23 cellular contexts compared by ENCODE assay signal in the genomic region with DNA sequence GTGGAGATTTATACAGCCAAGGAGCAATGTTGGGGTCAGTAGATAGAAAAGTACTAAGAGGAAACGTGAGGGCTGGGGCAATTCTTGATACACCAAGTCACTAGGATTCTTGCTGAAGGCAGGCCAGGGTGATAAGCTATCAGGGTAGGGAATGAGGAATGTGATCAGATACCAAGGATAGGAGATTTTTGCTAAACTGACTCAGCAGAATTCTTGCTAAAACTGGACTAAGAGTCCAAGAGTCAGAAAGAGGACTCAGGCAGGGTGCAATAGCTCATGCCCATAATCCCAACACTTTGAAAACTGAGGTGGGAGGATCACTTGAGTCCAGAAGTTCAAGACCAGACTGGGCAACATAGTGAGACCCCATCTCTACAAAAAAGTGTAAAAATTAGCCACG.
DNase-seq lines count a peak whose midpoint lies in the region; ATAC-seq, FAIRE-seq and TF ChIP-seq lines count a peak whose summit lies in the region.
"Had no signal": no experiment of that assay in that cellular context is flagged by ENCODE, and none has a peak within 500 bp of the region (broad histone marks: within the 10 kb centered on the region; RNA-seq: fewer than 3 reads in every experiment).

No MANE protein-coding gene starts in this region.

- TF ChIP-seq CTCF in HepG2 (CRISPR knock-in tag; IDR thresholded peaks at IDR 0.05) (no peak), right lobe of liver (IDR thresholded peaks at IDR 0.05) (no peak), thyroid gland (IDR thresholded peaks at IDR 0.05) (no peak)

- no peaks in the 10 kb centered on the region for H3K79me1 ChIP-seq in neuronal stem cell (ENCODE audit: low read depth, low read length)

- TF ChIP-seq POLR2A in HepG2 (IDR thresholded peaks at IDR 0.05; ENCODE audit: insufficient read depth in 1 of 2, low read depth in 2 of 2, low read length in 2 of 2): no peak
- TF ChIP-seq POLR2A in right lobe of liver (IDR thresholded peaks at IDR 0.05): no peak
- no peak for TF ChIP-seq POLR2A in thyroid gland (IDR thresholded peaks at IDR 0.05)

- no peak overlapping the region for H3K18ac ChIP-seq in neuronal stem cell (ENCODE audit: low read length)

- no peaks in the 10 kb centered on the region for H3K4me1 ChIP-seq in HepG2 (ENCODE audit: insufficient read depth, low read length)
- no peaks in the 10 kb centered on the region for H3K4me1 ChIP-seq in right lobe of liver
- peaks cover 0 to 7% of the 10 kb centered on the region in 2 donors for H3K4me1 ChIP-seq in neuronal stem cell (ENCODE audit: control insufficient read depth in 2 of 2, insufficient read depth in 1 of 2, low read depth in 1 of 2, low read length in 2 of 2)
- H3K4me1 ChIP-seq in thyroid gland: peaks cover 0 to 18% of the 10 kb centered on the region in 2 donors
- H3K4me1 ChIP-seq: Caco-2 had no signal

- peak overlapping the region; percentile 20 for H2BK120ac ChIP-seq in neuronal stem cell (ENCODE audit: low read depth, low read length)

- no peak overlapping the region for H2BK15ac ChIP-seq in neuronal stem cell (ENCODE audit: low read length)

- H3K4me2 ChIP-seq in HepG2 (ENCODE audit: low read depth, low read length): no peak overlapping the region
- H3K4me2 ChIP-seq in neuronal stem cell (ENCODE audit: insufficient read depth, low read length, poor library complexity, severe bottlenecking): no peak overlapping the region
- H3K4me2 ChIP-seq: BLaER1 treated with 17β-estradiol and CSF1 and Interleukin-3, amounts not matched to agents 10 nM and 100 nM had no signal

- no peak overlapping the region for H2BK12ac ChIP-seq in neuronal stem cell (ENCODE audit: low read length)

- no peak overlapping the region for H2AFZ ChIP-seq in HepG2 (ENCODE audit: low read length)
- no peak overlapping the region for H2AFZ ChIP-seq in neuronal stem cell (ENCODE audit: low read length)

- H3K14ac ChIP-seq in neuronal stem cell (ENCODE audit: low read length): no peak overlapping the region

- H3K9ac ChIP-seq in HepG2 (ENCODE audit: insufficient read depth, low read depth, low read length) (no peak overlapping the region), neuronal stem cell (ENCODE audit: low read depth, low read length, poor library complexity) (no peak overlapping the region)
- H3K9ac ChIP-seq: BLaER1 treated with 17β-estradiol and CSF1 and Interleukin-3, amounts not matched to agents 10 nM and 100 nM had no signal

- H3K27ac ChIP-seq in HepG2 (ENCODE audit: extremely low read length, insufficient read depth, low read length): no peak overlapping the region
- H3K27ac ChIP-seq in right lobe of liver: no peak overlapping the region
- peak overlapping the region; percentile 30 for H3K27ac ChIP-seq in cingulate gyrus (ENCODE audit: low read depth, low read length)
- no peak overlapping the region for H3K27ac ChIP-seq in neuronal stem cell (replicated peaks; ENCODE audit: low read length)
- no peak overlapping the region for H3K27ac ChIP-seq in thyroid gland
- H3K27ac ChIP-seq: BLaER1 treated with 17β-estradiol and CSF1 and Interleukin-3, amounts not matched to agents 10 nM and 100 nM; RWPE1 had no signal

- no peak overlapping the region for H3K23ac ChIP-seq in neuronal stem cell (ENCODE audit: low read depth, low read length, poor library complexity)

- intact Hi-C loops in HepG2 (cut with micrococcal nuclease; ENCODE audit: unreplicated experiment): no loop called here
- intact Hi-C loops in right lobe of liver (cut with DNase I): no loop called here
- intact Hi-C loops in thyroid gland (cut with DNase I): no loop called here

- H2AK5ac ChIP-seq in neuronal stem cell (ENCODE audit: low read depth, low read length): no peak overlapping the region

- H3K4me3 ChIP-seq in HepG2 (replicated peaks in 1 of 3; ENCODE audit: insufficient read depth in 1 of 3, low read depth in 2 of 3, low read length in 3 of 3): no peak overlapping the region
- H3K4me3 ChIP-seq in right lobe of liver: no peak overlapping the region
- no peak overlapping the region for H3K4me3 ChIP-seq in neuronal stem cell (ENCODE audit: low read length in 2 of 2)
- H3K4me3 ChIP-seq in thyroid gland (replicated peaks in 1 of 3): no peak overlapping the region
- H3K4me3 ChIP-seq: BLaER1 treated with 17β-estradiol and CSF1 and Interleukin-3, amounts not matched to agents 10 nM and 100 nM; GM12878 had no signal

- no peak overlapping the region for H4K8ac ChIP-seq in neuronal stem cell (ENCODE audit: low read depth, low read length)

- H3K36me3 ChIP-seq in HepG2 (replicated peaks in 1 of 2; ENCODE audit: control insufficient read depth in 1 of 2, insufficient read depth in 2 of 2, low read length in 2 of 2) (no peaks in the 10 kb centered on the region), right lobe of liver (no peaks in the 10 kb centered on the region), neuronal stem cell (replicated peaks in 1 of 2; ENCODE audit: control insufficient read depth in 2 of 2, insufficient read depth in 2 of 2, low read length in 2 of 2) (peaks cover 0 to 1% of the 10 kb centered on the region in 2 donors), thyroid gland (peaks cover 10 to 13% of the 10 kb centered on the region in 2 donors)
- H3K36me3 ChIP-seq: BLaER1 treated with 17β-estradiol and CSF1 and Interleukin-3, amounts not matched to agents 10 nM and 100 nM had no signal

- H2BK5ac ChIP-seq in neuronal stem cell (ENCODE audit: low read length): no peak overlapping the region

- no peaks in the 10 kb centered on the region for H3K79me2 ChIP-seq in HepG2 (ENCODE audit: insufficient read depth, low read length)

- H4K91ac ChIP-seq in neuronal stem cell (ENCODE audit: low read depth, low read length, poor library complexity): no peak overlapping the region

- no TSS peak for BruUV-seq in HepG2 (replicated peaks; lab: Mats Ljungman, UMichigan)

- WGBS in HepG2 (ENCODE audit: low lambda C conversion rate): 56% methylated on average over 2 of the region's 2 CpGs
- WGBS in right lobe of liver (ENCODE audit: insufficient coverage, low coverage, low lambda C conversion rate, missing lambda C conversion rate): 92% methylated on average over 2 of the region's 2 CpGs
- WGBS in neuronal stem cell (ENCODE audit: extremely low coverage in 2 of 2, insufficient read length in 2 of 2, insufficient replicate concordance in 1 of 2), 2 donors: no CpG with 5 or more reads among the region's 2 CpGs
- WGBS in thyroid gland, 2 donors: 90 to 93% methylated on average over 2 of the region's 2 CpGs

- no peak for TF ChIP-seq RAD21 in HepG2 (CRISPR knock-in tag; IDR thresholded peaks at IDR 0.05)

- in situ Hi-C loops in HepG2 (cut with HindIII; ENCODE audit: extremely low pct_ligation_motif_present, low pct_unique_long_range_greater_than_20kb): no loop called here

- CTCF ChIA-PET in HepG2 (lab: Yijun Ruan, JAX; ENCODE audit: low intra/inter-chr PET ratio, low total read pairs): no interaction called here

- no peak for TF ChIP-seq EP300 in HepG2 (IDR thresholded peaks at IDR 0.05; ENCODE audit: low read depth in 2 of 2, low read length in 2 of 2)
- TF ChIP-seq EP300 in HepG2 (CRISPR knock-in tag; IDR thresholded peaks at IDR 0.05; ENCODE audit: borderline replicate concordance): no peak

- POLR2A ChIA-PET in HepG2 (lab: Yijun Ruan, JAX): no interaction called here

- no peak for FAIRE-seq in HepG2 (lab: Jason Lieb, UNC)
- FAIRE-seq: GM12878 had no signal

- no peaks in the 10 kb centered on the region for H3K9me3 ChIP-seq in HepG2 (ENCODE audit: low read length)
- no peaks in the 10 kb centered on the region for H3K9me3 ChIP-seq in right lobe of liver
- H3K9me3 ChIP-seq in neuronal stem cell (replicated peaks in 1 of 2; ENCODE audit: control insufficient read depth in 2 of 2, insufficient read depth in 1 of 2, low read depth in 1 of 2, low read length in 2 of 2): peaks cover 2 to 3% of the 10 kb centered on the region in 2 donors
- H3K9me3 ChIP-seq in thyroid gland: no peaks in the 10 kb centered on the region
- H3K9me3 ChIP-seq: Caco-2 had no signal

- H3K4ac ChIP-seq in neuronal stem cell (ENCODE audit: low read length): no peak overlapping the region

- ATAC-seq in HepG2: no peak
- no peak for ATAC-seq in right lobe of liver
- no peak for ATAC-seq in GM19395 (IDR thresholded peaks at IDR 0.05; ENCODE audit: unreplicated experiment)
- ATAC-seq: GM12878 had no signal

- H3K27me3 ChIP-seq in HepG2 (ENCODE audit: control insufficient read depth in 1 of 2, insufficient read depth in 2 of 2, low read length in 2 of 2) (peaks cover 2 to 19% of the 10 kb centered on the region in 2 experiments; a peak in 2 of 5 replicates), right lobe of liver (no peaks in the 10 kb centered on the region), neuronal stem cell (ENCODE audit: control insufficient read depth in 3 of 3, insufficient read depth in 3 of 3, low read depth in 1 of 3, low read length in 3 of 3) (peaks cover 0 to 4% (median 0%) of the 10 kb centered on the region in 3 experiments), thyroid gland (no peaks in the 10 kb centered on the region)
- H3K27me3 ChIP-seq: BLaER1 treated with 17β-estradiol and CSF1 and Interleukin-3, amounts not matched to agents 10 nM and 100 nM had no signal

- H4K20me1 ChIP-seq in HepG2 (ENCODE audit: insufficient read depth, low read length): no peaks in the 10 kb centered on the region
- H4K20me1 ChIP-seq: BLaER1 treated with 17β-estradiol and CSF1 and Interleukin-3, amounts not matched to agents 10 nM and 100 nM had no signal

- DNase-seq in HepG2 (ENCODE audit: low spot score) (no peak), right lobe of liver (no peak), neuronal stem cell (ENCODE audit: low spot score) (no peak), thyroid gland (no peak), AG08395 (ENCODE audit: low spot score) (no peak)
- DNase-seq: ACHN; Caco-2; CD4-positive, alpha-beta memory T cell; DND-41; H7; KG1; NCI-H1092 treated with DMSO at 0.1 percent for 48 hours; NCI-H1436 treated with DMSO at 0.1 percent for 48 hours; NCI-H1930; NCI-H226; NCI-H524; NCI-H774; NK-92 treated with Interleukin-12 subunit alpha and Interleukin-12 subunit beta, amount 100 ng/mL, for 24 hours had no signal

TF ChIP-seq in HepG2, 621 proteins besides CTCF, POLR2A, EP300 and RAD21:
- TF ChIP-seq U2AF1 (optimal IDR thresholded peaks at IDR 0.05; ENCODE audit: low read depth, low read length): no peak
- peak; percentile 39 to 74 for TF ChIP-seq MAFK (conservative IDR thresholded peaks at IDR 0.05 in 1 of 2, IDR thresholded peaks at IDR 0.05 in 1 of 2; ENCODE audit: low read length in 2 of 2)
- TF ChIP-seq MAFF (IDR thresholded peaks at IDR 0.05; ENCODE audit: low read depth, low read length): peak; percentile 58
- TF ChIP-seq ZNF256 (CRISPR knock-in tag; conservative IDR thresholded peaks at IDR 0.05): no peak
- TF ChIP-seq NFKBIZ (CRISPR knock-in tag; IDR thresholded peaks at IDR 0.05): no peak
